In the genomic region with DNA sequence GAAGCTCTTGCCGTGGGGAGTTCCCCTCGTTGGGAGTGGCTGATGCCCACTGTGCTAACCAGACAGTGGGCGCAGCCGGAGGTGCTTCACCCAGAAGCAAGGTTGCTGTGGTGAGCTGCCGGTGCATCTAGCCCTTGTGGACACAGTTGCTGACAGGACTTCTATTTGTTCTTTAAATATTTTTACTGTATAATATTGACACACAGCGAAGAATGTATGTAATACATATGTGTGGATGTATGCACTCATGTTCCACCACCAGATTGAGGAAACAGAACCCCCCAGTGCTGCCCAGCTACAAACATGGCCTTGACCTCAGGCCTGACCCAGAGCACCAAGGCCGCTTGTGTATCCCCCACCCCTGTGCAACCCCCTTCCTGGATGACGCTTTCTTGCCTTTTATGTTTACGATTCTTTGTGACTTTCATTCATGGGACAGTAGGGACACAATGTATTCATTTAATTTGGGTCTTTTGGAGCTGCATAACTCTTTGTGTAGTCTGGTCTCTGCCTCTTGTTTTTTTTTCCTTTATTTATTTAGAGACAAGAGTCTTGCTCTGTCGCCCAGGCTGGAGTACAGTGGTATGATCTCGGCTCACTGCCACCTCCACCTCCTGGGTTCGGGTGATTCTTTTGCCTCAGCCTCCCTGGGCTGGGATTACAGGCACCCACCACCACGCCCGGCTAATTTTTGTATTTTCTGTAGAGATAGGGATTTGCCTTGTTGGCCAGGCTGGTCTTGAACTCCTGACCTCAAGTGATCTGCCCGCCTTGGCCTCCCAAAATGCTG, we compare ENCODE assay signal across 19 cellular contexts.
DNase-seq lines count a peak whose midpoint lies in the region; ATAC-seq and TF ChIP-seq lines count a peak whose summit lies in the region.
"Had no signal": no experiment of that assay in that cellular context is flagged by ENCODE, and none has a peak within 500 bp of the region (broad histone marks: within the 10 kb centered on the region; RNA-seq: fewer than 3 reads in every experiment).

No MANE protein-coding gene starts in this region.

- H3K4me3 ChIP-seq in right atrium auricular region: no peak overlapping the region
- H3K4me3 ChIP-seq: neural progenitor cell, Peyer's patch had no signal

- H3K4me1 Mint-ChIP-seq in activated B cell treated with CpG ODN at 0.5 μM for 24 hours: peaks cover 29% of the 10 kb centered on the region
- H3K4me1 Mint-ChIP-seq in naive B cell: peaks cover 28 to 52% (median 39%) of the 10 kb centered on the region in 3 donors
- no peaks in the 10 kb centered on the region for H3K4me1 Mint-ChIP-seq in type B pancreatic cell (ENCODE audit: unreplicated experiment)
- peaks cover 34% of the 10 kb centered on the region for H3K4me1 Mint-ChIP-seq in stimulated activated effector memory CD8-positive, alpha-beta T cell treated with anti-CD3 and anti-CD28 coated beads, Interleukin-12 subunit alpha, Interleukin-12 subunit beta, amount 100 ng/mL, for 72 hours
- H3K4me1 Mint-ChIP-seq: neural progenitor cell had no signal

- H3K27me3 Mint-ChIP-seq in activated B cell treated with CpG ODN at 0.5 μM for 24 hours (no peaks in the 10 kb centered on the region), naive B cell (no peaks in the 10 kb centered on the region), type B pancreatic cell (no peaks in the 10 kb centered on the region)
- H3K27me3 Mint-ChIP-seq: activated CD4-positive, alpha-beta T cell treated with anti-CD3 and anti-CD28 coated beads for 36 hours; activated naive CD4-positive, alpha-beta T cell treated with anti-CD3 and anti-CD28 coated beads, Interleukin-2, amount 50 U/mL, for 24 hours; CD4-positive, CD25-positive, alpha-beta regulatory T cell; dendritic cell treated with granulocyte-macrophage colony-stimulating factor and Interleukin-4, amounts not matched to agents 40 ng/mL and 50 ng/mL, for 4 days had no signal

- DNase-seq in activated B cell treated with CpG ODN at 0.5 μM for 24 hours: no peak
- no peak for DNase-seq in right atrium auricular region (ENCODE audit: low spot score)
- no peak for DNase-seq in naive B cell
- DNase-seq in type B pancreatic cell (ENCODE audit: extremely low spot score, unreplicated experiment): no peak
- DNase-seq in islet precursor cell: no peak
- no peak for DNase-seq in stimulated activated effector memory CD8-positive, alpha-beta T cell treated with anti-CD3 and anti-CD28 coated beads, Interleukin-12 subunit alpha, Interleukin-12 subunit beta, amount 100 ng/mL, for 72 hours (ENCODE audit: low spot score in 2 of 2)
- DNase-seq: activated CD4-positive, alpha-beta T cell treated with anti-CD3 and anti-CD28 coated beads for 36 hours; CD4-positive, CD25-positive, alpha-beta regulatory T cell; DMS 273 treated with DMSO at 0.1 percent for 48 hours; left cardiac atrium; NCI-H1092; NCI-H187; NCI-H69; T-helper 1 cell had no signal

- peaks cover 0 to 27% of the 10 kb centered on the region in 2 donors for H3K4me1 ChIP-seq in right atrium auricular region
- H3K4me1 ChIP-seq: neural progenitor cell had no signal

- H3K27ac Mint-ChIP-seq in activated B cell treated with CpG ODN at 0.5 μM for 24 hours (peak overlapping the region; percentile 26), naive B cell (peak overlapping the region in 4 of 6 donors; percentile 8 to 80 (median 52)), type B pancreatic cell (peak overlapping the region; percentile 30)
- no peak overlapping the region for H3K27ac Mint-ChIP-seq in stimulated activated effector memory CD8-positive, alpha-beta T cell treated with anti-CD3 and anti-CD28 coated beads, Interleukin-12 subunit alpha, Interleukin-12 subunit beta, amount 100 ng/mL, for 72 hours
- H3K27ac Mint-ChIP-seq: activated CD4-positive, alpha-beta T cell treated with anti-CD3 and anti-CD28 coated beads for 36 hours; activated naive CD4-positive, alpha-beta T cell treated with anti-CD3 and anti-CD28 coated beads, Interleukin-2, amount 50 U/mL, for 24 hours; CD4-positive, CD25-positive, alpha-beta regulatory T cell; neural progenitor cell had no signal

- H3K4me3 Mint-ChIP-seq in activated B cell treated with CpG ODN at 0.5 μM for 24 hours (no peak overlapping the region), naive B cell (peak overlapping the region in 1 of 8 donors; percentile 16), type B pancreatic cell (no peak overlapping the region)
- no peak overlapping the region for H3K4me3 Mint-ChIP-seq in stimulated activated effector memory CD8-positive, alpha-beta T cell treated with anti-CD3 and anti-CD28 coated beads, Interleukin-12 subunit alpha, Interleukin-12 subunit beta, amount 100 ng/mL, for 72 hours
- H3K4me3 Mint-ChIP-seq: activated CD4-positive, alpha-beta T cell treated with anti-CD3 and anti-CD28 coated beads for 36 hours; activated naive CD4-positive, alpha-beta T cell treated with anti-CD3 and anti-CD28 coated beads, Interleukin-2, amount 50 U/mL, for 24 hours; CD4-positive, CD25-positive, alpha-beta regulatory T cell; dendritic cell treated with granulocyte-macrophage colony-stimulating factor and Interleukin-4, amounts not matched to agents 40 ng/mL and 50 ng/mL, for 4 days; neural progenitor cell had no signal

- H3K9me3 ChIP-seq in right atrium auricular region: no peaks in the 10 kb centered on the region
- H3K9me3 ChIP-seq: Peyer's patch had no signal

- no peaks in the 10 kb centered on the region for H3K27me3 ChIP-seq in right atrium auricular region
- H3K27me3 ChIP-seq: neural progenitor cell, Peyer's patch had no signal

- ATAC-seq in activated B cell treated with CpG ODN at 0.5 μM for 24 hours (ENCODE audit: low read depth): no peak
- no peak for ATAC-seq in naive B cell (ENCODE audit: low read depth in 2 of 2)
- ATAC-seq in activated CD4-positive, CD25-positive, alpha-beta regulatory T cell treated with anti-CD3 and anti-CD28 coated beads, Interleukin-2, amount 50 U/mL, for 24 hours: no peak
- no peak for ATAC-seq in stimulated activated effector memory CD8-positive, alpha-beta T cell treated with anti-CD3 and anti-CD28 coated beads, Interleukin-12 subunit alpha, Interleukin-12 subunit beta, amount 100 ng/mL, for 72 hours
- ATAC-seq: activated CD4-positive, alpha-beta T cell treated with anti-CD3 and anti-CD28 coated beads for 36 hours had no signal

- TF ChIP-seq CTCF in activated B cell treated with CpG ODN at 0.5 μM for 24 hours (IDR thresholded peaks at IDR 0.05): no peak
- TF ChIP-seq CTCF in right atrium auricular region (IDR thresholded peaks at IDR 0.05): no peak
- TF ChIP-seq CTCF in type B pancreatic cell (conservative IDR thresholded peaks at IDR 0.05): no peak

- no peaks in the 10 kb centered on the region for H3K36me3 ChIP-seq in right atrium auricular region
- H3K36me3 ChIP-seq: neural progenitor cell had no signal

- H3K9me3 Mint-ChIP-seq in activated B cell treated with CpG ODN at 0.5 μM for 24 hours (no peaks in the 10 kb centered on the region), naive B cell (no peaks in the 10 kb centered on the region), type B pancreatic cell (no peaks in the 10 kb centered on the region)
- H3K9me3 Mint-ChIP-seq in stimulated activated effector memory CD8-positive, alpha-beta T cell treated with anti-CD3 and anti-CD28 coated beads, Interleukin-12 subunit alpha, Interleukin-12 subunit beta, amount 100 ng/mL, for 72 hours: no peaks in the 10 kb centered on the region
- H3K9me3 Mint-ChIP-seq: activated naive CD4-positive, alpha-beta T cell treated with anti-CD3 and anti-CD28 coated beads, Interleukin-2, amount 50 U/mL, for 24 hours; CD4-positive, CD25-positive, alpha-beta regulatory T cell; dendritic cell treated with granulocyte-macrophage colony-stimulating factor and Interleukin-4, amounts not matched to agents 40 ng/mL and 50 ng/mL, for 4 days; neural progenitor cell had no signal

- peaks cover 84% of the 10 kb centered on the region for H3K36me3 Mint-ChIP-seq in activated B cell treated with CpG ODN at 0.5 μM for 24 hours (ENCODE audit: low read depth)
- H3K36me3 Mint-ChIP-seq in naive B cell: peaks cover 19 to 29% of the 10 kb centered on the region in 2 donors
- H3K36me3 Mint-ChIP-seq in type B pancreatic cell: peaks cover 17% of the 10 kb centered on the region
- H3K36me3 Mint-ChIP-seq in stimulated activated effector memory CD8-positive, alpha-beta T cell treated with anti-CD3 and anti-CD28 coated beads, Interleukin-12 subunit alpha, Interleukin-12 subunit beta, amount 100 ng/mL, for 72 hours: peaks cover 86% of the 10 kb centered on the region

- intact Hi-C loops in activated B cell treated with CpG ODN at 0.5 μM for 24 hours (cut with micrococcal nuclease): no loop called here

- H3K27ac ChIP-seq in right atrium auricular region: peak overlapping the region; percentile 52 to 59
- H3K27ac ChIP-seq: neural progenitor cell had no signal

- POLR2A ChIA-PET in activated B cell treated with CpG ODN at 0.5 μM for 24 hours (lab: Charles Lee): no interaction called here

- CTCF ChIA-PET in activated B cell treated with CpG ODN at 0.5 μM for 24 hours (lab: Charles Lee): no interaction called here
